In genomic region chr2:62292190-62292589, GRCh38 we compare ENCODE assay signal across 8 cellular contexts.
A peak's percentile ranks its signal among the peaks of the same experiment; 100 is the strongest.
DNase-seq lines count a peak whose midpoint lies in the region; ATAC-seq and TF ChIP-seq lines count a peak whose summit lies in the region.

No MANE protein-coding gene starts in this region.

- no peaks in the 10 kb centered on the region for H3K27me3 Mint-ChIP-seq in activated naive CD8-positive, alpha-beta T cell treated with anti-CD3 and anti-CD28 coated beads, Interleukin-2, amount 50 U/mL, for 24 hours

- H3K4me3 Mint-ChIP-seq in activated naive CD8-positive, alpha-beta T cell treated with anti-CD3 and anti-CD28 coated beads, Interleukin-2, amount 50 U/mL, for 24 hours = no peak overlapping the region

- peaks cover 3% of the 10 kb centered on the region for H3K9me3 Mint-ChIP-seq in activated naive CD8-positive, alpha-beta T cell treated with anti-CD3 and anti-CD28 coated beads, Interleukin-2, amount 50 U/mL, for 24 hours

- no peaks in the 10 kb centered on the region for H3K36me3 ChIP-seq in effector memory CD4-positive, alpha-beta T cell (ENCODE audit: control insufficient read depth, insufficient read depth, low read length)

- H3K4me1 Mint-ChIP-seq in activated naive CD8-positive, alpha-beta T cell treated with anti-CD3 and anti-CD28 coated beads, Interleukin-2, amount 50 U/mL, for 24 hours = peaks cover 18% of the 10 kb centered on the region

- no peak for TF ChIP-seq POLR2A in erythroblast (IDR thresholded peaks at IDR 0.05; ENCODE audit: low read length)

- no peak overlapping the region for H3K27ac ChIP-seq in effector memory CD4-positive, alpha-beta T cell (ENCODE audit: insufficient read depth, low read length, poor library complexity, severe bottlenecking)

- TF ChIP-seq CTCF in omental fat pad (IDR thresholded peaks at IDR 0.05) = no peak

- H3K4me1 ChIP-seq in effector memory CD4-positive, alpha-beta T cell (ENCODE audit: control insufficient read depth, insufficient read depth, low read length, poor library complexity, severe bottlenecking) = peaks cover 8% of the 10 kb centered on the region

- H3K36me3 Mint-ChIP-seq in activated naive CD8-positive, alpha-beta T cell treated with anti-CD3 and anti-CD28 coated beads, Interleukin-2, amount 50 U/mL, for 24 hours (ENCODE audit: low read depth) = no peaks in the 10 kb centered on the region

- H3K27me3 ChIP-seq in effector memory CD4-positive, alpha-beta T cell (replicated peaks; ENCODE audit: control insufficient read depth, insufficient read depth, low read length, poor library complexity, severe bottlenecking) = no peaks in the 10 kb centered on the region

- H3K4me3 ChIP-seq in effector memory CD4-positive, alpha-beta T cell (ENCODE audit: insufficient read depth, low read depth, low read length, poor library complexity, severe bottlenecking) = no peak overlapping the region

- no peak overlapping the region for H3K27ac Mint-ChIP-seq in activated naive CD8-positive, alpha-beta T cell treated with anti-CD3 and anti-CD28 coated beads, Interleukin-2, amount 50 U/mL, for 24 hours

- ATAC-seq in omental fat pad (ENCODE audit: low FRiP score) = peak; percentile 34
- no peak for ATAC-seq in activated naive CD8-positive, alpha-beta T cell treated with anti-CD3 and anti-CD28 coated beads, Interleukin-2, amount 50 U/mL, for 24 hours

- DNase-seq in DMS53 (lab: John Stamatoyannopoulos, UW) (peak; percentile 73), NCI-H226 (peak; percentile 70), erythroblast (lab: John Stamatoyannopoulos, UW) (peak; percentile 35 to 37), omental fat pad (ENCODE audit: low spot score) (no peak), middle frontal gyrus (ENCODE audit: extremely low spot score, low spot score) (no peak), cerebellar nuclear complex (lab: John Stamatoyannopoulos, UW) (no peak)
- no peak for DNase-seq in effector memory CD4-positive, alpha-beta T cell
- DNase-seq in activated naive CD8-positive, alpha-beta T cell treated with anti-CD3 and anti-CD28 coated beads, Interleukin-2, amount 50 U/mL, for 24 hours = no peak

- H3K9me3 ChIP-seq in effector memory CD4-positive, alpha-beta T cell (ENCODE audit: control insufficient read depth, low read length) = no peaks in the 10 kb centered on the region

Comparison
In these comparisons a context has a peak if more than half of its experiments do, and no peak if none do; other contexts are left out.
1. DNase-seq: peak in DMS53 (single experiment), NCI-H226 (single experiment) and erythroblast (2 of 2); none in omental fat pad (single experiment), middle frontal gyrus (single experiment), effector memory CD4-positive, alpha-beta T cell (0 of 3), cerebellar nuclear complex (0 of 2) and activated naive CD8-positive, alpha-beta T cell treated with anti-CD3 and anti-CD28 coated beads, Interleukin-2, amount 50 U/mL, for 24 hours (single experiment).